ENCODE assay signal across 20 cellular contexts in the genomic region with DNA sequence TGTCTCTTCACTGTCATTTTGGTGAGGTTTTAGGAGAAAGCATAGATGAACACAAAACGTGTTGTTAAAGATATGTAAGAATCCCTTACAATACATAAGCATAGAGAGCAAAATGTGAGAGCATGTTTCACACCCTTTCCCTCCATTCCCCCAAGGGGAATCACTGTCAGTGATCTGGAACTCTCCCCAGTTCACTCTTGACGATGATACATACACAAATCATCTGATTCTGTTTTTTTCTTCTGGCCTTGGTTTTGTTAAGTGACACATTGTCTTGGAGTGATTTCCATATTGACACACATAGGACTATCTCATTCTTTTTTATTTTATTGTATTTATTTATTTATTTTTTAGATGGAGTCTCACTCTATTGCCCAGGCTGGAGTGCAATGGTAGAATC. TPM values are rescaled to one million over a fixed set of nuclear protein-coding genes. Genes with fewer than 3 reads are reported as not detected.
DNase-seq lines count a peak whose midpoint lies in the region; ATAC-seq, FAIRE-seq and TF ChIP-seq lines count a peak whose summit lies in the region.
"Had no signal": no experiment of that assay in that cellular context is flagged by ENCODE, and none has a peak within 500 bp of the region (broad histone marks: within the 10 kb centered on the region; RNA-seq: fewer than 3 reads in every experiment).

No MANE protein-coding gene starts in this region.

- FAIRE-seq in keratinocyte (lab: Jason Lieb, UNC), result peak; percentile 48
- FAIRE-seq: A549, H1, RCC 7860 had no signal

- H3K4me2 ChIP-seq in BLaER1, result 0 out of 2 replicates have a peak overlapping the region, but pooled peaks have one; percentile 31
- no peak overlapping the region for H3K4me2 ChIP-seq in keratinocyte (ENCODE audit: control insufficient read depth, extremely low read depth, insufficient read depth, low read depth, low read length)
- H3K4me2 ChIP-seq in smooth muscle cell, result no peak overlapping the region
- H3K4me2 ChIP-seq: A549 had no signal

- H3K36me3 ChIP-seq in BLaER1 (no peaks in the 10 kb centered on the region), keratinocyte (ENCODE audit: control insufficient read depth in 2 of 2, extremely low read depth in 1 of 2, insufficient read depth in 2 of 2, low read length in 2 of 2) (no peaks in the 10 kb centered on the region), smooth muscle cell (ENCODE audit: low read depth) (no peaks in the 10 kb centered on the region)

- H3K4me3 Mint-ChIP-seq in HFFc6, result no peak overlapping the region
- H3K4me3 Mint-ChIP-seq: CD14-positive monocyte had no signal

- H3F3A ChIP-seq in smooth muscle cell (ENCODE audit: low read depth), result no peaks in the 10 kb centered on the region

- DNase-seq in HFFc6 (no peak), keratinocyte (ENCODE audit: low read depth, low spot score) (no peak), smooth muscle cell (lab: John Stamatoyannopoulos, UW; ENCODE audit: unreplicated experiment) (no peak), GM19238 (ENCODE audit: insufficient read length, low spot score) (no peak), NCI-H526 (lab: John Stamatoyannopoulos, UW) (no peak), NCI-H1417 (lab: John Stamatoyannopoulos, UW) (no peak)
- DNase-seq: DMS79 treated with DMSO at 0.1 percent for 48 hours; GDM1; KG1; NCI-H1436; NCI-H2029; NK-92 treated with Interleukin-12 subunit alpha and Interleukin-12 subunit beta, amount 100 ng/mL, for 24 hours; SW 1271 had no signal

- H3K27me3 ChIP-seq in BLaER1, result no peaks in the 10 kb centered on the region
- no peaks in the 10 kb centered on the region for H3K27me3 ChIP-seq in keratinocyte (ENCODE audit: control insufficient read depth, extremely low read depth, insufficient read depth, low read length)
- H3K27me3 ChIP-seq in smooth muscle cell (ENCODE audit: low read depth), result no peaks in the 10 kb centered on the region

- H3K4me1 ChIP-seq in BLaER1 (peaks cover 15% of the 10 kb centered on the region), keratinocyte (ENCODE audit: control insufficient read depth, extremely low read depth, insufficient read depth, low read length) (peaks cover 5% of the 10 kb centered on the region), smooth muscle cell (ENCODE audit: low read depth) (no peaks in the 10 kb centered on the region)
- H3K4me1 ChIP-seq: A549 had no signal

- H3K9me3 Mint-ChIP-seq in HFFc6, result no peaks in the 10 kb centered on the region

- no peaks in the 10 kb centered on the region for H3K79me2 ChIP-seq in keratinocyte (ENCODE audit: control insufficient read depth, insufficient read depth, low read length)
- H3K79me2 ChIP-seq in smooth muscle cell (ENCODE audit: low read depth), result no peaks in the 10 kb centered on the region

- no peak overlapping the region for H2AFZ ChIP-seq in keratinocyte (ENCODE audit: control insufficient read depth, low read length)
- no peak overlapping the region for H2AFZ ChIP-seq in smooth muscle cell (ENCODE audit: low read depth)

- H3K9me3 ChIP-seq in BLaER1 (no peaks in the 10 kb centered on the region), keratinocyte (ENCODE audit: control insufficient read depth, low read depth, low read length) (no peaks in the 10 kb centered on the region), smooth muscle cell (replicated peaks; ENCODE audit: low read depth) (no peaks in the 10 kb centered on the region)
- H3K9me3 ChIP-seq: A549 had no signal

- H3K36me3 Mint-ChIP-seq in HFFc6 (ENCODE audit: low read depth), result no peaks in the 10 kb centered on the region
- H3K36me3 Mint-ChIP-seq: CD14-positive monocyte had no signal

- H4K20me1 ChIP-seq in BLaER1, result no peaks in the 10 kb centered on the region
- no peaks in the 10 kb centered on the region for H4K20me1 ChIP-seq in keratinocyte (ENCODE audit: control insufficient read depth, extremely low read depth, insufficient read depth, low read length)
- no peaks in the 10 kb centered on the region for H4K20me1 ChIP-seq in smooth muscle cell (ENCODE audit: low read depth)

- peak overlapping the region; percentile 14; the same call in 1 of the 2 replicates for H3K27ac Mint-ChIP-seq in HFFc6
- H3K27ac Mint-ChIP-seq: CD14-positive monocyte had no signal

- H3K27ac ChIP-seq in BLaER1, result no peak overlapping the region
- no peak overlapping the region for H3K27ac ChIP-seq in keratinocyte (ENCODE audit: control insufficient read depth, insufficient read depth, low read length)
- H3K27ac ChIP-seq in smooth muscle cell (ENCODE audit: low read depth), result no peak overlapping the region
- H3K27ac ChIP-seq: A549 had no signal

- H3K9ac ChIP-seq in BLaER1 (no peak overlapping the region), keratinocyte (ENCODE audit: control insufficient read depth, extremely low read depth, insufficient read depth, low read length) (no peak overlapping the region), smooth muscle cell (ENCODE audit: low read depth) (no peak overlapping the region)

- dilution Hi-C loops in keratinocyte (cut with MboI; ENCODE audit: extremely low pct_ligation_motif_present, low sequenced_read_pairs), result loop anchor here (10.0 kb wide), 1 partner anchor 70 kb away; no protein-coding TSS in a partner anchor

- no peak for TF ChIP-seq CTCF in HFFc6 (IDR thresholded peaks at IDR 0.05)
- TF ChIP-seq CTCF in keratinocyte (optimal IDR thresholded peaks at IDR 0.05 in 1 of 3, IDR thresholded peaks at IDR 0.05 in 1 of 3, conservative IDR thresholded peaks at IDR 0.05 in 1 of 3; ENCODE audit: extremely low read depth in 1 of 3, insufficient read depth in 2 of 3, low read length in 3 of 3), result no peak
- no peak for TF ChIP-seq CTCF in smooth muscle cell (IDR thresholded peaks at IDR 0.05; ENCODE audit: borderline replicate concordance, insufficient read depth, poor library complexity, severe bottlenecking)

- whole genome bisulfite sequencing in smooth muscle cell (ENCODE audit: low lambda C conversion rate), result 94% methylated on average over 2 of the region's 2 CpGs

- H3K9me1 ChIP-seq in keratinocyte (ENCODE audit: control insufficient read depth, extremely low read depth, insufficient read depth, low read length), result no peaks in the 10 kb centered on the region

- H3K4me3 ChIP-seq in BLaER1 (no peak overlapping the region), keratinocyte (ENCODE audit: control insufficient read depth in 2 of 3, extremely low read depth in 1 of 3, insufficient read depth in 2 of 3, low read depth in 1 of 3, low read length in 3 of 3) (no peak overlapping the region), smooth muscle cell (no peak overlapping the region)
- H3K4me3 ChIP-seq: A549 had no signal

- peak; percentile 22 for ATAC-seq in esophagus mucosa
- ATAC-seq: A549, Right ventricle myocardium inferior had no signal

- peaks cover 6% of the 10 kb centered on the region for H3K4me1 Mint-ChIP-seq in HFFc6 (ENCODE audit: low read depth)

- H3K27me3 Mint-ChIP-seq in HFFc6 (ENCODE audit: insufficient read depth), result no peaks in the 10 kb centered on the region

RNA-seq across cellular contexts. Expression of gene TANC1, which starts 53.7 kb away (rescaled TPM):
- total RNA-seq in HFFc6 (2021; fragmentation: NEBNext Ultra II Directional; extraction: Animal tissue kit (Norgen Biotek cat#: 25700)), result 10 to 100 TPM; 22.4 to 27.7 (median 23.1) TPM
- total RNA-seq in esophagus mucosa (23.8 TPM), smooth muscle cell (30.8 and 35.3 TPM in 2 replicates)
- polyA plus RNA-seq in keratinocyte (30.6 to 33.5 TPM (median 32.1 TPM) in 3 replicates), smooth muscle cell (9.1 and 17.0 TPM in 2 replicates)
- polyA plus RNA-seq in keratinocyte (2011; ENCODE audit: low read depth), result 9.5 TPM
- polyA plus RNA-seq in keratinocyte (2011; cell fraction: cytosol; rRNA removed), result 15.8 and 21.1 TPM in 2 replicates
- polyA plus RNA-seq in keratinocyte (2011; cell fraction: nucleus; rRNA removed), result 68.8 and 75.6 TPM in 2 replicates
- 17.3 and 21.0 TPM in 2 replicates for polyA plus RNA-seq in keratinocyte (2012; ENCODE audit: low replicate concordance)
- 47.9 to 95.9 TPM (median 87.9 TPM) in 3 replicates for polyA minus RNA-seq in keratinocyte
- 38.4 TPM for polyA minus RNA-seq in keratinocyte (2011; cell fraction: cytosol; rRNA and poly(A)+ RNA removed)
- polyA minus RNA-seq in keratinocyte (2011; cell fraction: nucleus; rRNA and poly(A)+ RNA removed), result 94.2 and 157 TPM in 2 replicates
- polyA plus RNA-seq: CD14-positive monocyte had no signal
